ENCODE assay signal across 8 cellular contexts in genomic region chrY:13751289-13752071, GRCh38. TPM values are rescaled to one million over a fixed set of nuclear protein-coding genes. Genes with fewer than 3 reads are reported as not detected.
DNase-seq lines count a peak whose midpoint lies in the region; ATAC-seq and TF ChIP-seq lines count a peak whose summit lies in the region.

No MANE protein-coding gene starts in this region.

- H3K9me3 ChIP-seq in DOHH2 (ENCODE audit: control insufficient read depth, insufficient read depth, low read length) = no peaks in the 10 kb centered on the region
- no peaks in the 10 kb centered on the region for H3K9me3 ChIP-seq in mononuclear cell (ENCODE audit: low read depth, low read length)
- no peaks in the 10 kb centered on the region for H3K9me3 ChIP-seq in WERI-Rb-1 (ENCODE audit: severe bottlenecking)

- H3K36me3 ChIP-seq in DOHH2 (ENCODE audit: control insufficient read depth, low read length) = no peaks in the 10 kb centered on the region
- H3K36me3 ChIP-seq in WERI-Rb-1 = no peaks in the 10 kb centered on the region

- H3K79me2 ChIP-seq in DOHH2 (ENCODE audit: control insufficient read depth, low read length) = no peaks in the 10 kb centered on the region

- H3K9me2 ChIP-seq in DOHH2 (replicated peaks; ENCODE audit: control insufficient read depth, low read length) = no peaks in the 10 kb centered on the region

- peaks cover 9% of the 10 kb centered on the region for H3K4me1 ChIP-seq in DOHH2 (ENCODE audit: control insufficient read depth, low read length)
- H3K4me1 ChIP-seq in mononuclear cell (ENCODE audit: insufficient read depth, low read length) = peaks cover 40% of the 10 kb centered on the region

- TF ChIP-seq CTCF in DOHH2 (IDR thresholded peaks at IDR 0.05; ENCODE audit: low read depth, low read length, poor library complexity, severe bottlenecking) (peak; percentile 38), WERI-Rb-1 (IDR thresholded peaks at IDR 0.05; ENCODE audit: low read depth, low read length) (no peak)

- H3K27ac ChIP-seq in DOHH2 (ENCODE audit: low read depth, low read length) = no peak overlapping the region
- no peak overlapping the region for H3K27ac ChIP-seq in WERI-Rb-1

- peak; percentile 94 for ATAC-seq in HG03066 (IDR thresholded peaks at IDR 0.05; ENCODE audit: low read depth, unreplicated experiment)
- ATAC-seq in HG03378 (IDR thresholded peaks at IDR 0.05; ENCODE audit: unreplicated experiment) = no peak

- H3F3A ChIP-seq in DOHH2 (ENCODE audit: control insufficient read depth, insufficient read depth) = no peaks in the 10 kb centered on the region

- H3K4me3 ChIP-seq in DOHH2 (ENCODE audit: low read length) (peak overlapping the region; percentile 62), mononuclear cell (ENCODE audit: low read length) (peak overlapping the region; percentile 40), WERI-Rb-1 (ENCODE audit: low read depth, low read length) (no peak overlapping the region)

- no peaks in the 10 kb centered on the region for H3K27me3 ChIP-seq in DOHH2 (ENCODE audit: control insufficient read depth, low read length)
- no peaks in the 10 kb centered on the region for H3K27me3 ChIP-seq in mononuclear cell (ENCODE audit: insufficient read depth, low read length)
- no peaks in the 10 kb centered on the region for H3K27me3 ChIP-seq in WERI-Rb-1 (ENCODE audit: insufficient read depth, low read depth, severe bottlenecking)

- H3K4me2 ChIP-seq in DOHH2 (ENCODE audit: low read length) = peak overlapping the region; percentile 65

- H4K20me1 ChIP-seq in DOHH2 (ENCODE audit: control insufficient read depth, insufficient read depth, low read depth, low read length) = no peaks in the 10 kb centered on the region

- DNase-seq in activated effector memory CD4-positive, alpha-beta T cell treated with Interleukin-2 at 50 U/mL for 16 hours = peak; percentile 24
- DNase-seq in NCI-H510A (lab: John Stamatoyannopoulos, UW) (no peak), WERI-Rb-1 (no peak), GM19238 (ENCODE audit: insufficient read length, low spot score) (no peak)

RNA-seq across cellular contexts. Expression of gene TMSB4Y, which starts 47.8 kb away (rescaled TPM):
- total RNA-seq in mononuclear cell = not detected
